8 cellular contexts compared by ENCODE assay signal in genomic region chr6:55617272-55617671, GRCh38. TPM values are rescaled to one million over a fixed set of nuclear protein-coding genes. Genes with fewer than 3 reads are reported as not detected.
DNase-seq lines count a peak whose midpoint lies in the region; ATAC-seq and TF ChIP-seq lines count a peak whose summit lies in the region.

No MANE protein-coding gene starts in this region.

- no peaks in the 10 kb centered on the region for H3K27me3 Mint-ChIP-seq in T-helper 17 cell

- DNase-seq in DMS53 treated with DMSO at 0.1 percent for 48 hours (lab: John Stamatoyannopoulos, UW; ENCODE audit: unreplicated experiment) (peak; percentile 56), MM.1S (peak; percentile 27), amniotic stem cell (lab: John Stamatoyannopoulos, UW) (peak; percentile 24), lung microvascular endothelial cell (ENCODE audit: low read depth in 2 of 2) (peak; percentile 39 to 58), NCI-H2029 treated with DMSO at 0.1 percent for 48 hours (lab: John Stamatoyannopoulos, UW) (no peak), T-helper 17 cell (no peak)
- no peak for DNase-seq in activated T-cell treated with anti-CD3 and anti-CD28 coated beads, Interleukin-2, amount 50 U/mL, for 48 hours

- no peaks in the 10 kb centered on the region for H3K4me1 ChIP-seq in MM.1S (ENCODE audit: low read length)

- no peaks in the 10 kb centered on the region for H4K20me1 ChIP-seq in MM.1S (ENCODE audit: insufficient read depth, low read length)

- H3K4me2 ChIP-seq in MM.1S (ENCODE audit: low read depth, low read length) = no peak overlapping the region

- no peak overlapping the region for H3K27ac ChIP-seq in MM.1S (ENCODE audit: low read length)

- no peak overlapping the region for H3K4me3 ChIP-seq in MM.1S (ENCODE audit: low read length)

- no peaks in the 10 kb centered on the region for H3K36me3 Mint-ChIP-seq in T-helper 17 cell (ENCODE audit: low read depth)

- H3K9ac ChIP-seq in MM.1S (ENCODE audit: low read length) = no peak overlapping the region

- H3K9me3 ChIP-seq in MM.1S (replicated peaks; ENCODE audit: insufficient read depth, low read length) (no peaks in the 10 kb centered on the region), T-helper 17 cell (ENCODE audit: control insufficient read depth, low read length, poor library complexity, severe bottlenecking) (no peaks in the 10 kb centered on the region)

- no peak overlapping the region for H2AFZ ChIP-seq in MM.1S (ENCODE audit: low read length)

- H3K9me2 ChIP-seq in MM.1S (replicated peaks; ENCODE audit: insufficient read depth, low read length) = no peaks in the 10 kb centered on the region

- H3K36me3 ChIP-seq in MM.1S (replicated peaks; ENCODE audit: insufficient read depth, low read length) = no peaks in the 10 kb centered on the region

- H3K79me2 ChIP-seq in MM.1S (ENCODE audit: low read length) = no peaks in the 10 kb centered on the region

- H3K27me3 ChIP-seq in MM.1S (replicated peaks; ENCODE audit: insufficient read depth, low read length) = no peaks in the 10 kb centered on the region

- no peaks in the 10 kb centered on the region for H3K4me1 Mint-ChIP-seq in T-helper 17 cell

- no peaks in the 10 kb centered on the region for H3F3A ChIP-seq in MM.1S (ENCODE audit: insufficient read depth, low read length)

- no peak overlapping the region for H3K27ac Mint-ChIP-seq in T-helper 17 cell

- ATAC-seq in GM19397 (IDR thresholded peaks at IDR 0.05; ENCODE audit: unreplicated experiment) (peak; percentile 79), T-helper 17 cell (no peak)

- TF ChIP-seq CTCF in MM.1S (IDR thresholded peaks at IDR 0.05; ENCODE audit: low read length) = peak; percentile 57

- H3K4me3 Mint-ChIP-seq in T-helper 17 cell = no peak overlapping the region

RNA-seq across cellular contexts. Expression of gene HMGCLL1, which starts 38.3 kb away (rescaled TPM):
- total RNA-seq in lung microvascular endothelial cell (not detected in 2 replicates), T-helper 17 cell (not detected)

Comparison
In these comparisons a context has a peak if more than half of its experiments do, and no peak if none do; other contexts are left out.
1. DNase-seq: peak in DMS53 treated with DMSO at 0.1 percent for 48 hours (single experiment), MM.1S (single experiment), amniotic stem cell (single experiment) and lung microvascular endothelial cell (2 of 2); none in NCI-H2029 treated with DMSO at 0.1 percent for 48 hours (single experiment), T-helper 17 cell (0 of 3) and activated T-cell treated with anti-CD3 and anti-CD28 coated beads, Interleukin-2, amount 50 U/mL, for 48 hours (0 of 2).